ENCODE assay signal across 1 cellular context in the genomic region with DNA sequence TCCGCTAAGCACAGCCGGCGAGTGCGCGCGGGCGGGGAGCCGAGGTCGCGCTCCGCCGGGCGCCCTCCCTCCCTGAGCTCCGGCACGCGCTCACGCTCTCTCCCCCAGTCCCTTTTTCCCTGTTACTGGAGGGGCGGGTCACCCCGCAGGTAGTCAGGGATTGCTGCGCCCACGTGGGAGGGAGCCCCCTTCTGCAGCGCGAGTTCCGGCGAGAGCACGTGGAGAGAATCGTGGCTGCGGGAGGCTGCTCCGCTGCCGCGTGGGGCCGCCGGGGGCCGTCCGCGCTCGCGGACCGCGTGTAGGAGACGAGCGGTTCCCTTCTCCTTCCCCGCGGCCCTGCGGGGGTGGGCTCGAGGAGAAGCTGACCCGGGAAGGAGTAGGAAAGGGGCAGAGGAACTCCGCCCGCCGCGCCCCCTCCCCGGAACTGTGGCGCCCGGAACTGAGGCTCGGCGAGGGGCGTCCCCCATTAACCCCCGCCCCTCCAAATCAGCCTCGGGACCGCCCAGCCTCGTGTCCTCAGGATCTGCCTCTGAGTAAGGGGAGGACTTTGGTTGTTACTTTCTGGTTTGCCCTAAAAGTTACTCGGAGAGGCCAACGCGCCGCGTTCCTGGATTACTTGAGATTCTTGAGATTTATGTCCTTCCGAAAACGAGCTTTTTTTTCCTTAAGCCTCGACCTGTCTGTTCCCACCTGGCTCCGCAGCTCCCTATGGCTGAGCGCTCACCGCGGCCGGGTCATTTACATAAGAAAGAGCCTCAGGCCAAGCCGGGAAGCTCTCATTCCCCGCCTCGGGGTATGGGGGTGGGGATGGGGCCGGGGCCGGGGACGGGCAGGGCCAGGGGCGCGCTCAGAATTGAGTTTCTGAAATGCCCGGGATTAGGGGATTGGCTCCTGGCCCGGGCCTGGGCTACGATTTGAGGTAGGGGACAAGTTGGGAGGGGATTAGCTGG.
TF ChIP-seq lines count a peak whose summit lies in the region.

No MANE protein-coding gene starts in this region.

TF ChIP-seq in K562, 482 proteins besides CTCF, POLR2A, EP300 and RAD21 (continued from another document and continues in another):
- TF ChIP-seq CUX1 (CRISPR knock-in tag; IDR thresholded peaks at IDR 0.05) = no peak
- TF ChIP-seq PCBP1 (IDR thresholded peaks at IDR 0.05; ENCODE audit: low read depth, low read length, poor library complexity, severe bottlenecking) = peak; percentile 27
- no peak for TF ChIP-seq TCFL5 (CRISPR knock-in tag; conservative IDR thresholded peaks at IDR 0.05)
- TF ChIP-seq TCF3 (CRISPR knock-in tag; IDR thresholded peaks at IDR 0.05) = no peak
- no peak for TF ChIP-seq HDAC6 (IDR thresholded peaks at IDR 0.05; ENCODE audit: low read depth, low read length)
- no peak for TF ChIP-seq ZFP1 (CRISPR knock-in tag; IDR thresholded peaks at IDR 0.05)
- no peak for TF ChIP-seq STAT6 (CRISPR knock-in tag; IDR thresholded peaks at IDR 0.05)
- TF ChIP-seq, protein P1, sequence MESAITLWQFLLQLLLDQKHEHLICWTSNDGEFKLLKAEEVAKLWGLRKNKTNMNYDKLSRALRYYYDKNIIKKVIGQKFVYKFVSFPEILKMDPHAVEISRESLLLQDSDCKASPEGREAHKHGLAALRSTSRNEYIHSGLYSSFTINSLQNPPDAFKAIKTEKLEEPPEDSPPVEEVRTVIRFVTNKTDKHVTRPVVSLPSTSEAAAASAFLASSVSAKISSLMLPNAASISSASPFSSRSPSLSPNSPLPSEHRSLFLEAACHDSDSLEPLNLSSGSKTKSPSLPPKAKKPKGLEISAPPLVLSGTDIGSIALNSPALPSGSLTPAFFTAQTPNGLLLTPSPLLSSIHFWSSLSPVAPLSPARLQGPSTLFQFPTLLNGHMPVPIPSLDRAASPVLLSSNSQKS (CRISPR knock-in tag; IDR thresholded peaks at IDR 0.05) = no peak
- no peak for TF ChIP-seq U2AF1 (optimal IDR thresholded peaks at IDR 0.05; ENCODE audit: low read depth, low read length)
- no peak for TF ChIP-seq TEAD4 (IDR thresholded peaks at IDR 0.05; ENCODE audit: low read length)
- TF ChIP-seq TEAD4 (CRISPR knock-in tag; IDR thresholded peaks at IDR 0.05; ENCODE audit: borderline replicate concordance) = no peak
- TF ChIP-seq TAF1 (IDR thresholded peaks at IDR 0.05; ENCODE audit: control insufficient read depth, extremely low read depth, insufficient read depth, low read length, severe bottlenecking) = peak; percentile 28
- no peak for TF ChIP-seq ZNF583 (CRISPR knock-in tag; IDR thresholded peaks at IDR 0.05)
- TF ChIP-seq SP2 (IDR thresholded peaks at IDR 0.05; ENCODE audit: extremely low read depth, low read depth, low read length, poor library complexity, severe bottlenecking) = no peak
- peak; percentile 31; the same call in 1 of the 2 replicates for TF ChIP-seq CREB1 (IDR thresholded peaks at IDR 0.05)
- no peak for TF ChIP-seq CREB1 (CRISPR knock-in tag; IDR thresholded peaks at IDR 0.05)
- TF ChIP-seq PHTF2 (CRISPR knock-in tag; IDR thresholded peaks at IDR 0.05) = no peak
- peak; percentile 75 to 85; a peak in 3 of 4 replicates for TF ChIP-seq SIN3A (IDR thresholded peaks at IDR 0.05; ENCODE audit: borderline replicate concordance in 2 of 2, control insufficient read depth in 1 of 2, low read depth in 2 of 2, low read length in 2 of 2)
- TF ChIP-seq NEUROD1 (IDR thresholded peaks at IDR 0.05; ENCODE audit: borderline replicate concordance, low read depth, low read length, partially characterized antibody) = no peak
- no peak for TF ChIP-seq ZBED1 (IDR thresholded peaks at IDR 0.05)
- TF ChIP-seq ZNF263 (CRISPR knock-in tag; IDR thresholded peaks at IDR 0.05; ENCODE audit: borderline replicate concordance) = no peak
- no peak for TF ChIP-seq HEY1 (CRISPR knock-in tag; IDR thresholded peaks at IDR 0.05; ENCODE audit: borderline replicate concordance)
- TF ChIP-seq ARID4B (CRISPR knock-in tag; IDR thresholded peaks at IDR 0.05) = peak; percentile 70; the same call in 1 of the 2 replicates
- 0 out of 4 replicates have a peak, but pooled peaks of 1 of the 2 experiments have one; percentile 26 for TF ChIP-seq FOXA3 (CRISPR knock-in tag; conservative IDR thresholded peaks at IDR 0.05 in 1 of 2, IDR thresholded peaks at IDR 0.05 in 1 of 2)
- no peak for TF ChIP-seq KAT8 (IDR thresholded peaks at IDR 0.05; ENCODE audit: low read depth)
- TF ChIP-seq PTBP1 (IDR thresholded peaks at IDR 0.05; ENCODE audit: low read depth, low read length) = no peak
- TF ChIP-seq, protein P2, sequence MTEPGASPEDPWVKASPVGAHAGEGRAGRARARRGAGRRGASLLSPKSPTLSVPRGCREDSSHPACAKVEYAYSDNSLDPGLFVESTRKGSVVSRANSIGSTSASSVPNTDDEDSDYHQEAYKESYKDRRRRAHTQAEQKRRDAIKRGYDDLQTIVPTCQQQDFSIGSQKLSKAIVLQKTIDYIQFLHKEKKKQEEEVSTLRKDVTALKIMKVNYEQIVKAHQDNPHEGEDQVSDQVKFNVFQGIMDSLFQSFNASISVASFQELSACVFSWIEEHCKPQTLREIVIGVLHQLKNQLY (CRISPR knock-in tag; conservative IDR thresholded peaks at IDR 0.05) = no peak; a peak in 1 of 4 replicates
- no peak for TF ChIP-seq PHB (CRISPR knock-in tag; IDR thresholded peaks at IDR 0.05)
- TF ChIP-seq ZNF586 (CRISPR knock-in tag; conservative IDR thresholded peaks at IDR 0.05) = no peak
- no peak for TF ChIP-seq ZNF23 (CRISPR knock-in tag; IDR thresholded peaks at IDR 0.05)
- no peak for TF ChIP-seq ZNF551 (CRISPR knock-in tag; IDR thresholded peaks at IDR 0.05)
- peak; percentile 60 for TF ChIP-seq SUPT5H (IDR thresholded peaks at IDR 0.05)
- no peak for TF ChIP-seq ETS2 (tag; IDR thresholded peaks at IDR 0.05; ENCODE audit: borderline replicate concordance, poor library complexity, severe bottlenecking)
- peak; percentile 87 for TF ChIP-seq SAP30 (IDR thresholded peaks at IDR 0.05; ENCODE audit: borderline replicate concordance, insufficient read depth, low read depth, low read length, poor library complexity, severe bottlenecking)
- TF ChIP-seq ZBTB43 (CRISPR knock-in tag; IDR thresholded peaks at IDR 0.05) = no peak
- TF ChIP-seq POLR2AphosphoS5 (IDR thresholded peaks at IDR 0.05; ENCODE audit: control insufficient read depth, insufficient read depth, low read depth, low read length) = 0 out of 2 replicates have a peak, but pooled peaks have one; percentile 33
- TF ChIP-seq, protein P3, sequence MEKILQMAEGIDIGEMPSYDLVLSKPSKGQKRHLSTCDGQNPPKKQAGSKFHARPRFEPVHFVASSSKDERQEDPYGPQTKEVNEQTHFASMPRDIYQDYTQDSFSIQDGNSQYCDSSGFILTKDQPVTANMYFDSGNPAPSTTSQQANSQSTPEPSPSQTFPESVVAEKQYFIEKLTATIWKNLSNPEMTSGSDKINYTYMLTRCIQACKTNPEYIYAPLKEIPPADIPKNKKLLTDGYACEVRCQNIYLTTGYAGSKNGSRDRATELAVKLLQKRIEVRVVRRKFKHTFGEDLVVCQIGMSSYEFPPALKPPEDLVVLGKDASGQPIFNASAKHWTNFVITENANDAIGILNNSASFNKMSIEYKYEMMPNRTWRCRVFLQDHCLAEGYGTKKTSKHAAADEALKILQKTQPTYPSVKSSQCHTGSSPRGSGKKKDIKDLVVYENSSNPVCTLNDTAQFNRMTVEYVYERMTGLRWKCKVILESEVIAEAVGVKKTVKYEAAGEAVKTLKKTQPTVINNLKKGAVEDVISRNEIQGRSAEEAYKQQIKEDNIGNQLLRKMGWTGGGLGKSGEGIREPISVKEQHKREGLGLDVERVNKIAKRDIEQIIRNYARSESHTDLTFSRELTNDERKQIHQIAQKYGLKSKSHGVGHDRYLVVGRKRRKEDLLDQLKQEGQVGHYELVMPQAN (IDR thresholded peaks at IDR 0.05; ENCODE audit: borderline replicate concordance) = peak; percentile 94
- no peak for TF ChIP-seq BACH1 (tag; IDR thresholded peaks at IDR 0.05)
- no peak for TF ChIP-seq PHF21A (IDR thresholded peaks at IDR 0.05; ENCODE audit: borderline replicate concordance, low read depth)
- TF ChIP-seq ZNF707 (CRISPR knock-in tag; conservative IDR thresholded peaks at IDR 0.05) = no peak
- no peak for TF ChIP-seq NR2C1 (IDR thresholded peaks at IDR 0.05)
- TF ChIP-seq NR2C1 (tag; IDR thresholded peaks at IDR 0.05) = 0 out of 2 replicates have a peak, but pooled peaks have one; percentile 17
- no peak for TF ChIP-seq EWSR1 (IDR thresholded peaks at IDR 0.05; ENCODE audit: borderline replicate concordance, low read depth, partially characterized antibody)
